7 cellular contexts compared by ENCODE assay signal in genomic region chr1:109161836-109162606, GRCh38.
A peak's percentile ranks its signal among the peaks of the same experiment; 100 is the strongest.
DNase-seq lines count a peak whose midpoint lies in the region; ATAC-seq, FAIRE-seq and TF ChIP-seq lines count a peak whose summit lies in the region.

No MANE protein-coding gene starts in this region.

- TF ChIP-seq CTCF in RWPE1 (conservative IDR thresholded peaks at IDR 0.05; ENCODE audit: low read depth) (no peak), choroid plexus epithelial cell (conservative IDR thresholded peaks at IDR 0.05; ENCODE audit: low read depth, low read length) (no peak)

- H3K4me3 ChIP-seq in choroid plexus epithelial cell (ENCODE audit: low read depth, low read length), result no peak overlapping the region

- ATAC-seq in GM18505 (IDR thresholded peaks at IDR 0.05; ENCODE audit: unreplicated experiment) (peak; percentile 59), HG02870 (IDR thresholded peaks at IDR 0.05; ENCODE audit: unreplicated experiment) (peak; percentile 53)

- TF ChIP-seq POLR2A in GM18505 (IDR thresholded peaks at IDR 0.05; ENCODE audit: borderline replicate concordance, extremely low read depth, insufficient read depth, insufficient read length), result no peak

- POLR2A ChIA-PET in RWPE1 (lab: Yijun Ruan, JAX; ENCODE audit: low non-redundant PET), result no interaction called here

- peak; percentile 53 for FAIRE-seq in urothelium cell line (lab: Jason Lieb, UNC)

- peak overlapping the region; percentile 81 for H3K27ac ChIP-seq in RWPE1

- peak; percentile 55 for DNase-seq in RWPE1 (ENCODE audit: low spot score)
- DNase-seq in choroid plexus epithelial cell (ENCODE audit: low read depth), result peak; percentile 83
- DNase-seq in midbrain (lab: John Stamatoyannopoulos, UW), result peak; percentile 49
- peak; percentile 34 for DNase-seq in urothelium cell line (ENCODE audit: low spot score)
- DNase-seq in NCI-H2171 treated with DMSO at 0.1 percent for 48 hours (lab: John Stamatoyannopoulos, UW), result no peak

- CTCF ChIA-PET in RWPE1 (lab: Yijun Ruan, JAX), result interaction anchor here (0.5 to 0.6 kb wide), 2 partner anchors 99 to 332 kb away, joined by 3 read pairs; partner anchors contain the start of gene CYB561D1
